1 cellular context compared by ENCODE assay signal in genomic region chr18:25399554-25399953, GRCh38.
TF ChIP-seq lines count a peak whose summit lies in the region.

No MANE protein-coding gene starts in this region.

TF ChIP-seq in H1, 55 proteins besides CTCF, POLR2A, EP300 and RAD21 (continued from another document):
- TF ChIP-seq TAF1 (IDR thresholded peaks at IDR 0.05; ENCODE audit: low read depth, low read length), result no peak
- TF ChIP-seq RBBP5 (IDR thresholded peaks at IDR 0.05; ENCODE audit: borderline replicate concordance, low read depth, low read length), result no peak
- TF ChIP-seq SIRT6 (IDR thresholded peaks at IDR 0.05; ENCODE audit: low read length), result no peak
- TF ChIP-seq ATF2 (IDR thresholded peaks at IDR 0.05; ENCODE audit: low read length), result no peak
- no peak for TF ChIP-seq FOSL1 (IDR thresholded peaks at IDR 0.05; ENCODE audit: insufficient read depth, low read depth, low read length)
- TF ChIP-seq ATF3 (IDR thresholded peaks at IDR 0.05; ENCODE audit: insufficient read depth, low read depth, low read length), result no peak
- TF ChIP-seq SP4 (IDR thresholded peaks at IDR 0.05; ENCODE audit: low read length), result no peak
- no peak for TF ChIP-seq BRCA1 (IDR thresholded peaks at IDR 0.05; ENCODE audit: low read depth, low read length)
- no peak for TF ChIP-seq CHD2 (IDR thresholded peaks at IDR 0.05; ENCODE audit: low read length)
- TF ChIP-seq POLR2AphosphoS5 (IDR thresholded peaks at IDR 0.05; ENCODE audit: low read depth, low read length), result no peak
- no peak for TF ChIP-seq TCF12 (IDR thresholded peaks at IDR 0.05; ENCODE audit: low read depth, low read length)
- no peak for TF ChIP-seq NRF1 (IDR thresholded peaks at IDR 0.05; ENCODE audit: low read depth, low read length)
